ENCODE assay signal across 22 cellular contexts in genomic region chr13:50171585-50172282, GRCh38.
A peak's percentile ranks its signal among the peaks of the same experiment; 100 is the strongest.
DNase-seq lines count a peak whose midpoint lies in the region; ATAC-seq and TF ChIP-seq lines count a peak whose summit lies in the region.
"Had no signal": no experiment of that assay in that cellular context is flagged by ENCODE, and none has a peak within 500 bp of the region (broad histone marks: within the 10 kb centered on the region; RNA-seq: fewer than 3 reads in every experiment).

No MANE protein-coding gene starts in this region.

- H3K4me3 Mint-ChIP-seq in neural progenitor cell: no peak overlapping the region
- H3K4me3 Mint-ChIP-seq: CD4-positive, alpha-beta memory T cell had no signal

- H3K79me1 ChIP-seq in IMR-90 (ENCODE audit: low read depth in 1 of 2, low read length in 2 of 2) (no peaks in the 10 kb centered on the region), trophoblast cell (ENCODE audit: low read length) (no peaks in the 10 kb centered on the region)

- TF ChIP-seq POLR2A in IMR-90 (IDR thresholded peaks at IDR 0.05; ENCODE audit: low read depth, low read length): no peak

- H3K4me1 ChIP-seq in IMR-90 (ENCODE audit: control insufficient read depth, insufficient read depth, low read length): no peaks in the 10 kb centered on the region
- peaks cover 3% of the 10 kb centered on the region in 2 experiments for H3K4me1 ChIP-seq in trophoblast cell (ENCODE audit: control insufficient read depth in 1 of 2, insufficient read depth in 2 of 2, low read length in 2 of 2)
- H3K4me1 ChIP-seq in neural progenitor cell: no peaks in the 10 kb centered on the region

- no peak overlapping the region for H3K4me3 ChIP-seq in AG04449 (ENCODE audit: low read depth, low read length)
- no peak overlapping the region for H3K4me3 ChIP-seq in IMR-90 (ENCODE audit: insufficient read depth, low read depth, low read length)
- no peak overlapping the region for H3K4me3 ChIP-seq in trophoblast cell (ENCODE audit: low read depth, low read length)
- no peak overlapping the region for H3K4me3 ChIP-seq in neural progenitor cell
- H3K4me3 ChIP-seq: BLaER1 had no signal

- H3K23ac ChIP-seq in IMR-90 (ENCODE audit: low read depth, low read length) (no peak overlapping the region), trophoblast cell (ENCODE audit: low read length) (no peak overlapping the region)

- H2BK120ac ChIP-seq in IMR-90 (ENCODE audit: low read depth, low read length): no peak overlapping the region
- H2BK120ac ChIP-seq in trophoblast cell (ENCODE audit: insufficient read depth, low read length, poor library complexity): no peak overlapping the region

- H3K9me3 Mint-ChIP-seq in neural progenitor cell: no peaks in the 10 kb centered on the region

- POLR2A ChIA-PET in AG04449 (lab: Yijun Ruan, JAX) (no interaction called here), IMR-90 (lab: Charles Lee; ENCODE audit: unreplicated experiment) (no interaction called here), HEK293T (lab: Yijun Ruan, JAX) (no interaction called here)

- H4K91ac ChIP-seq in IMR-90 (ENCODE audit: insufficient read depth, low read depth, low read length) (no peak overlapping the region), trophoblast cell (ENCODE audit: low read depth, low read length) (peak overlapping the region; percentile 57)

- H2BK5ac ChIP-seq in IMR-90 (ENCODE audit: low read depth, low read length, poor library complexity, severe bottlenecking): no peak overlapping the region
- H2BK5ac ChIP-seq in trophoblast cell (ENCODE audit: low read depth, low read length, poor library complexity): no peak overlapping the region

- H4K20me1 ChIP-seq in IMR-90 (ENCODE audit: insufficient read depth, low read length): no peaks in the 10 kb centered on the region
- no peaks in the 10 kb centered on the region for H4K20me1 ChIP-seq in neural progenitor cell (ENCODE audit: low read depth)
- H4K20me1 ChIP-seq: BLaER1 had no signal

- H3K27me3 ChIP-seq in IMR-90 (ENCODE audit: control insufficient read depth, insufficient read depth, low read length) (no peaks in the 10 kb centered on the region; the same call in 1 of the 2 replicates), trophoblast cell (ENCODE audit: insufficient read depth, low read length) (no peaks in the 10 kb centered on the region), neural progenitor cell (no peaks in the 10 kb centered on the region)
- H3K27me3 ChIP-seq: BLaER1 had no signal

- H2AK9ac ChIP-seq in IMR-90 (replicated peaks; ENCODE audit: low read depth, low read length, poor library complexity): no peak overlapping the region

- no peak overlapping the region for H3K27ac Mint-ChIP-seq in neural progenitor cell

- no TSS peak for BruUV-seq in IMR-90 (replicated peaks; lab: Mats Ljungman, UMichigan)

- no peaks in the 10 kb centered on the region for H3K9me1 ChIP-seq in IMR-90 (ENCODE audit: insufficient read depth, low read length)

- no peaks in the 10 kb centered on the region for H3K36me3 Mint-ChIP-seq in neural progenitor cell
- H3K36me3 Mint-ChIP-seq: CD4-positive, alpha-beta memory T cell had no signal

- DNase-seq in AG04449 (ENCODE audit: low read depth, low spot score) (peak; percentile 24), IMR-90 (peak; percentile 18), fibroblast of peridontal ligament (ENCODE audit: extremely low read depth) (peak; percentile 36), trophoblast cell (peak in 1 of 2 donors; percentile 39), NCI-H526 (lab: John Stamatoyannopoulos, UW) (no peak), HEK293T (ENCODE audit: extremely low spot score) (no peak), neural progenitor cell (ENCODE audit: low spot score) (no peak)
- no peak for DNase-seq in activated T-cell treated with anti-CD3 and anti-CD28 coated beads, Interleukin-2, amount 50 U/mL, for 1 hour
- DNase-seq: 8988T; CD4-positive, alpha-beta memory T cell; DMS153; GOT3; KG1; NCI-H187; NCI-H2227 treated with DMSO at 0.1 percent for 48 hours; NCI-H510A treated with DMSO at 0.1 percent for 48 hours; PC-3; SIG-M5 had no signal

- in situ Hi-C loops in IMR-90 (cut with MboI; ENCODE audit: low sequenced_read_pairs): no loop called here

- no peak overlapping the region for H3K4ac ChIP-seq in IMR-90 (ENCODE audit: low read depth, low read length)
- H3K4ac ChIP-seq in trophoblast cell (ENCODE audit: low read depth, low read length): no peak overlapping the region

- H3K27ac ChIP-seq in IMR-90 (ENCODE audit: insufficient read depth, low read length) (no peak overlapping the region), trophoblast cell (ENCODE audit: low read depth, low read length) (no peak overlapping the region), neural progenitor cell (no peak overlapping the region)
- H3K27ac ChIP-seq: BLaER1, RWPE1 had no signal

- TF ChIP-seq RAD21 in IMR-90 (IDR thresholded peaks at IDR 0.05; ENCODE audit: low read length): no peak

- peaks cover 4% of the 10 kb centered on the region for H3K27me3 Mint-ChIP-seq in neural progenitor cell (ENCODE audit: insufficient read depth, low read depth)
- H3K27me3 Mint-ChIP-seq: CD4-positive, alpha-beta memory T cell had no signal

- H3K9me3 ChIP-seq in IMR-90 (ENCODE audit: control insufficient read depth, insufficient read depth, low read length): no peaks in the 10 kb centered on the region
- H3K9me3 ChIP-seq in trophoblast cell (ENCODE audit: insufficient read depth, low read depth, low read length): no peaks in the 10 kb centered on the region
- H3K9me3 ChIP-seq in neural progenitor cell (ENCODE audit: low read depth): no peaks in the 10 kb centered on the region
- H3K9me3 ChIP-seq: BLaER1 had no signal

- dilution Hi-C loops in IMR-90 (cut with HindIII; ENCODE audit: low sequenced_read_pairs, unreplicated experiment): no loop called here

- no peaks in the 10 kb centered on the region for H3F3A ChIP-seq in neural progenitor cell (ENCODE audit: low read depth)

- H3K18ac ChIP-seq in IMR-90 (ENCODE audit: low read depth, low read length) (no peak overlapping the region), trophoblast cell (ENCODE audit: low read length) (no peak overlapping the region)

- TF ChIP-seq CTCF in AG04449 (IDR thresholded peaks at IDR 0.05; ENCODE audit: insufficient read depth, low read length, missing control alignments): no peak
- TF ChIP-seq CTCF in IMR-90 (conservative IDR thresholded peaks at IDR 0.05; ENCODE audit: low read depth, low read length): no peak
- TF ChIP-seq CTCF in neural progenitor cell (IDR thresholded peaks at IDR 0.05): no peak

- no peak overlapping the region for H2AFZ ChIP-seq in IMR-90 (replicated peaks; ENCODE audit: low read length, poor library complexity)
- no peak overlapping the region for H2AFZ ChIP-seq in trophoblast cell (ENCODE audit: insufficient read depth, low read length, poor library complexity)
- no peak overlapping the region for H2AFZ ChIP-seq in neural progenitor cell (replicated peaks)

- 100% methylated on average over 1 of the region's 15 CpGs; no CpG with 5 or more reads in 1 of the 2 experiments for WGBS in IMR-90 (ENCODE audit: extremely low coverage in 2 of 2, insufficient read length in 1 of 2), 2 experiments
- no CpG with 5 or more reads among the region's 15 CpGs for WGBS in trophoblast cell (ENCODE audit: extremely low coverage, insufficient coverage, insufficient read length)

- ATAC-seq in IMR-90 (ENCODE audit: low read depth): peak; percentile 88
- ATAC-seq: HCT116, HepG2, PC-3 had no signal

- peak overlapping the region; percentile 43; the same call in 1 of the 2 replicates for H2BK20ac ChIP-seq in IMR-90 (ENCODE audit: low read depth, low read length)

- H3K4me2 ChIP-seq in IMR-90 (ENCODE audit: low read depth, low read length) (no peak overlapping the region), trophoblast cell (ENCODE audit: low read length) (peak overlapping the region; percentile 43), neural progenitor cell (no peak overlapping the region)
- H3K4me2 ChIP-seq: BLaER1 had no signal

- CTCF ChIA-PET in AG04449 (lab: Yijun Ruan, JAX) (interaction anchor here (0.7 to 1.9 kb wide), 4 partner anchors 9 to 897 kb away, joined by 3 to 9 read pairs (median 6); no protein-coding TSS in a partner anchor), IMR-90 (lab: Yijun Ruan, JAX) (no interaction called here), HEK293T (lab: Yijun Ruan, JAX) (no interaction called here)

- peaks cover 3% of the 10 kb centered on the region for H3K4me1 Mint-ChIP-seq in neural progenitor cell

- H3K14ac ChIP-seq in IMR-90 (replicated peaks; ENCODE audit: low read depth, low read length) (no peak overlapping the region), trophoblast cell (ENCODE audit: low read length) (no peak overlapping the region)

- H4K12ac ChIP-seq in trophoblast cell (ENCODE audit: low read depth, low read length): no peak overlapping the region

- peak overlapping the region; percentile 30 for H2BK12ac ChIP-seq in trophoblast cell (ENCODE audit: low read length)

- H3K36me3 ChIP-seq in IMR-90 (ENCODE audit: control insufficient read depth, insufficient read depth, low read length) (no peaks in the 10 kb centered on the region), trophoblast cell (ENCODE audit: control insufficient read depth in 1 of 2, insufficient read depth in 2 of 2, low read length in 2 of 2) (no peaks in the 10 kb centered on the region), neural progenitor cell (no peaks in the 10 kb centered on the region)
- H3K36me3 ChIP-seq: BLaER1 had no signal

- no peak overlapping the region for H2AK5ac ChIP-seq in IMR-90 (ENCODE audit: low read depth, low read length)
- no peak overlapping the region for H2AK5ac ChIP-seq in trophoblast cell (ENCODE audit: low read length)

- H4K5ac ChIP-seq in IMR-90 (ENCODE audit: low read depth, low read length): no peak overlapping the region

- H2BK15ac ChIP-seq in IMR-90 (ENCODE audit: low read depth, low read length): no peak overlapping the region

- H4K8ac ChIP-seq in IMR-90 (ENCODE audit: low read depth in 2 of 2, low read length in 2 of 2) (no peak overlapping the region), trophoblast cell (ENCODE audit: low read depth, low read length) (no peak overlapping the region)

- no peak overlapping the region for H3K56ac ChIP-seq in IMR-90 (ENCODE audit: extremely low read depth, insufficient read depth, low read length)

- H3K9ac ChIP-seq in IMR-90 (ENCODE audit: low read depth, low read length) (no peak overlapping the region), trophoblast cell (ENCODE audit: low read length) (no peak overlapping the region), neural progenitor cell (no peak overlapping the region)
- H3K9ac ChIP-seq: BLaER1 had no signal

- intact Hi-C loops in IMR-90 (cut with micrococcal nuclease): no loop called here

- H3K79me2 ChIP-seq in trophoblast cell (ENCODE audit: control insufficient read depth, insufficient read depth, low read length, poor library complexity): no peaks in the 10 kb centered on the region
- H3K79me2 ChIP-seq in neural progenitor cell (ENCODE audit: low read depth): no peaks in the 10 kb centered on the region

TF ChIP-seq in HEK293T, 16 proteins besides CTCF, POLR2A, EP300 and RAD21:
- no peak for TF ChIP-seq TARDBP (IDR thresholded peaks at IDR 0.05)
- no peak for TF ChIP-seq NFRKB (IDR thresholded peaks at IDR 0.05)
- TF ChIP-seq ZNF384 (IDR thresholded peaks at IDR 0.05): no peak

Comparison
In these comparisons a context has a peak if more than half of its experiments do, and no peak if none do; other contexts are left out.
1. DNase-seq: peak in AG04449 (single experiment), IMR-90 (single experiment) and fibroblast of peridontal ligament (single experiment); none in NCI-H526 (0 of 2), HEK293T (single experiment), activated T-cell treated with anti-CD3 and anti-CD28 coated beads, Interleukin-2, amount 50 U/mL, for 1 hour (single experiment) and neural progenitor cell (single experiment).